Comparison of ENCODE assay signal across 15 cellular contexts in the genomic region with DNA sequence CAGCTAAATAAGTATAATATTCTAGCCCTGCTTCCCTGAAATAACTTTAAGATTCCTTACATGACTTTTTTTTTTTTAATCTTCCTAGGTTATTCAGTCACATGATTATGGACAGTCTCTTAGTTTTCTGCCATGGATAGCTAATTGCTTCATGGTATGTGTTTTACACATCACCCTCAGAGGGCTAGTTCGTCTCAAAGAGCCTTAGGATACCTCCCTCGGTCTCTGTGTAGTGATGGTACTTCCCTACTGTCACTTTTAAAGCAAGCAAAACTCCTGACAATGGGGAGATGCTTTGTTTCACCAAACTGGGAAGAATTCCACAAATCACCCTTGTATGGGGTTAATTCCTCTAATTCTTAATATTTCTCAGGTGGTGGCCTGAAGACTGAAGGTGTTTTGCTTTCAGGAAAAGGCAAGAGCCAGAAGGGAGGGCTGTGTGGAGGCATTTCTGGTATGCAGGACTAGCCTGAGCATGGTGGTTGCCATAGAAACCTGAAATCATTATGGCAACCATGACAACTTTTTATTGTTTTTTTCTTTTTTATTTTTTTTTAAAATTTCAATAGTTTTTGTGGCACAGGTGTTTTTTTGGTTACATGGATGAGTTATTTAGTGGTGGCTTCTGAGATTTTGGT.
DNase-seq lines count a peak whose midpoint lies in the region; TF ChIP-seq lines count a peak whose summit lies in the region.
"Had no signal": no experiment of that assay in that cellular context is flagged by ENCODE, and none has a peak within 500 bp of the region (broad histone marks: within the 10 kb centered on the region; RNA-seq: fewer than 3 reads in every experiment).

No MANE protein-coding gene starts in this region.

- H3K27me3 Mint-ChIP-seq in H9 (ENCODE audit: low read depth), result no peaks in the 10 kb centered on the region

- H2AK5ac ChIP-seq in H9 (ENCODE audit: insufficient read length, low read length), result no peak overlapping the region

- no peak overlapping the region for H2BK15ac ChIP-seq in H9 (ENCODE audit: low read depth, low read length)

- no peak overlapping the region for H3K4ac ChIP-seq in H9 (ENCODE audit: low read depth, low read length)

- H3K27ac Mint-ChIP-seq in H9, result peak overlapping the region in 2 of 3 experiments; percentile 48 to 93; a peak in 2 of 7 replicates
- H3K27ac Mint-ChIP-seq: activated naive CD4-positive, alpha-beta T cell treated with anti-CD3 and anti-CD28 coated beads, Interleukin-2, amount 50 U/mL, for 72 hours; natural killer cell treated with Interleukin-12 subunit alpha and Interleukin-12 subunit beta and Interleukin-15 and Interleukin-18, amount 100 ng/mL, for 72 hours had no signal

- no peaks in the 10 kb centered on the region for H3K27me3 ChIP-seq in H9 (ENCODE audit: insufficient read depth, low read length)
- H3K27me3 ChIP-seq in brain microvascular endothelial cell (replicated peaks), result no peaks in the 10 kb centered on the region
- no peaks in the 10 kb centered on the region for H3K27me3 ChIP-seq in iPS-18a (ENCODE audit: control insufficient read depth, insufficient read depth, low read length)

- no peak overlapping the region for H2BK5ac ChIP-seq in H9 (ENCODE audit: insufficient read length, low read length)

- H3K23ac ChIP-seq in H9 (ENCODE audit: insufficient read length, low read depth, low read length), result no peak overlapping the region

- no peak overlapping the region for H3K4me3 ChIP-seq in brain microvascular endothelial cell (ENCODE audit: low read depth, low read length)
- H3K4me3 ChIP-seq in iPS-18a (ENCODE audit: low read length), result no peak overlapping the region
- H3K4me3 ChIP-seq: coronary artery had no signal

- no peaks in the 10 kb centered on the region for H4K20me1 ChIP-seq in H9 (ENCODE audit: control insufficient read depth, insufficient read depth, insufficient read length)

- H3K4me3 Mint-ChIP-seq in H9, result no peak overlapping the region
- H3K4me3 Mint-ChIP-seq: natural killer cell treated with Interleukin-12 subunit alpha and Interleukin-12 subunit beta and Interleukin-15 and Interleukin-18, amount 100 ng/mL, for 72 hours had no signal

- H2BK12ac ChIP-seq in H9 (ENCODE audit: insufficient read length, low read depth, low read length), result no peak overlapping the region

- H3K4me2 ChIP-seq in H9 (ENCODE audit: insufficient read depth, insufficient read length, low read length), result no peak overlapping the region

- H4K5ac ChIP-seq in H9 (ENCODE audit: insufficient read length, low read depth, low read length), result no peak overlapping the region

- H3K36me3 ChIP-seq in brain microvascular endothelial cell (replicated peaks) (no peaks in the 10 kb centered on the region), iPS-18a (ENCODE audit: control insufficient read depth, low read depth, low read length) (peaks cover 6% of the 10 kb centered on the region)

- H3K23me2 ChIP-seq in H9 (ENCODE audit: insufficient read length, low read depth, low read length, poor library complexity, severe bottlenecking), result no peaks in the 10 kb centered on the region

- no peak overlapping the region for H3T11ph ChIP-seq in H9 (ENCODE audit: low read length)

- H3K9ac ChIP-seq in H9 (ENCODE audit: extremely low read depth, insufficient read length, low read length) (no peak overlapping the region), iPS-18a (ENCODE audit: low read length) (peak overlapping the region; percentile 40)

- H2AFZ ChIP-seq in H9 (ENCODE audit: low read length), result no peak overlapping the region

- peak overlapping the region; percentile 87 for H3K18ac ChIP-seq in H9 (ENCODE audit: insufficient read length, low read depth, low read length)

- DNase-seq in H9 (no peak), brain microvascular endothelial cell (peak; percentile 25), renal cortical epithelial cell (ENCODE audit: low read depth) (peak; percentile 55), NCI-H82 treated with DMSO at 0.1 percent for 48 hours (lab: John Stamatoyannopoulos, UW; ENCODE audit: unreplicated experiment) (no peak), AML-193 (lab: John Stamatoyannopoulos, UW) (no peak), COLO829 (ENCODE audit: low spot score) (no peak)
- no peak for DNase-seq in stimulated activated CD4-positive, alpha-beta T cell treated with anti-CD3 and anti-CD28 coated beads, Interleukin-4, amount 100 ng/mL, for 24 hours
- DNase-seq: COR-L47, NCI-H187, NCI-H82, SIG-M5 had no signal

- no peak overlapping the region for H2BK20ac ChIP-seq in H9 (ENCODE audit: low read depth, low read length, poor library complexity, severe bottlenecking)

- TF ChIP-seq CTCF in H9 (conservative IDR thresholded peaks at IDR 0.05), result no peak
- TF ChIP-seq CTCF in brain microvascular endothelial cell (IDR thresholded peaks at IDR 0.05; ENCODE audit: low read depth, low read length, missing control alignments), result no peak

- no peak overlapping the region for H3K14ac ChIP-seq in H9 (ENCODE audit: insufficient read depth, low read length)

- no peak overlapping the region for H3K56ac ChIP-seq in H9 (ENCODE audit: insufficient read length, low read depth, low read length)

- peaks cover 14 to 19% of the 10 kb centered on the region in 2 experiments; a peak in 3 of 4 replicates for H3K4me1 Mint-ChIP-seq in H9

- H3K4me1 ChIP-seq in H9 (ENCODE audit: insufficient read depth, low read length) (no peaks in the 10 kb centered on the region), iPS-18a (ENCODE audit: control insufficient read depth, low read depth, low read length) (peaks cover 12% of the 10 kb centered on the region)

- peaks cover 5% of the 10 kb centered on the region for H3K9me3 ChIP-seq in H9 (ENCODE audit: control insufficient read depth, low read depth, low read length)
- H3K9me3 ChIP-seq in iPS-18a (ENCODE audit: control insufficient read depth, low read depth, low read length), result no peaks in the 10 kb centered on the region

- no peaks in the 10 kb centered on the region for H3K79me2 ChIP-seq in H9 (ENCODE audit: insufficient read depth, low read length)

- WGBS in H9 (ENCODE audit: extremely low coverage, insufficient read length, low lambda C conversion rate), result no CpG with 5 or more reads among the region's 2 CpGs

- in situ Hi-C loops in brain microvascular endothelial cell (cut with HindIII; ENCODE audit: low pct_ligation_motif_present, low sequenced_read_pairs), result no loop called here

- H3K79me1 ChIP-seq in H9 (ENCODE audit: insufficient read depth, low read depth, low read length, poor library complexity, severe bottlenecking), result no peaks in the 10 kb centered on the region

- H4K8ac ChIP-seq in H9 (replicated peaks; ENCODE audit: insufficient read length, low read depth, low read length), result no peak overlapping the region

- H3K9me3 Mint-ChIP-seq in H9, result peaks cover 18 to 58% of the 10 kb centered on the region in 2 experiments
- H3K9me3 Mint-ChIP-seq: activated naive CD4-positive, alpha-beta T cell treated with anti-CD3 and anti-CD28 coated beads, Interleukin-2, amount 50 U/mL, for 72 hours; natural killer cell treated with Interleukin-12 subunit alpha and Interleukin-12 subunit beta and Interleukin-15 and Interleukin-18, amount 100 ng/mL, for 72 hours had no signal

- H2BK120ac ChIP-seq in H9 (ENCODE audit: low read depth, low read length, poor library complexity, severe bottlenecking), result no peak overlapping the region

- no peak overlapping the region for H4K91ac ChIP-seq in H9 (ENCODE audit: insufficient read length, low read depth, low read length)

- H3K36me3 Mint-ChIP-seq in H9 (ENCODE audit: insufficient read depth in 1 of 3, low read depth in 3 of 3), result peaks cover 17 to 18% (median 18%) of the 10 kb centered on the region in 3 experiments
- H3K36me3 Mint-ChIP-seq: activated naive CD4-positive, alpha-beta T cell treated with anti-CD3 and anti-CD28 coated beads, Interleukin-2, amount 50 U/mL, for 72 hours; natural killer cell treated with Interleukin-12 subunit alpha and Interleukin-12 subunit beta and Interleukin-15 and Interleukin-18, amount 100 ng/mL, for 72 hours had no signal

- H3K27ac ChIP-seq in H9 (ENCODE audit: insufficient read length, low read depth, low read length) (no peak overlapping the region), brain microvascular endothelial cell (no peak overlapping the region), iPS-18a (ENCODE audit: low read length) (peak overlapping the region; percentile 86)
- H3K27ac ChIP-seq: coronary artery had no signal

Comparison
In these comparisons a context has a peak if more than half of its experiments do, and no peak if none do; other contexts are left out.
1. DNase-seq: peak in brain microvascular endothelial cell (single experiment) and renal cortical epithelial cell (single experiment); none in H9 (single experiment), NCI-H82 treated with DMSO at 0.1 percent for 48 hours (single experiment), AML-193 (0 of 2), COLO829 (single experiment) and stimulated activated CD4-positive, alpha-beta T cell treated with anti-CD3 and anti-CD28 coated beads, Interleukin-4, amount 100 ng/mL, for 24 hours (single experiment).